ENCODE assay signal across 25 cellular contexts in genomic region chrX:39592776-39593175, GRCh38.
DNase-seq lines count a peak whose midpoint lies in the region; TF ChIP-seq lines count a peak whose summit lies in the region.
"Had no signal": no experiment of that assay in that cellular context is flagged by ENCODE, and none has a peak within 500 bp of the region (broad histone marks: within the 10 kb centered on the region; RNA-seq: fewer than 3 reads in every experiment).

No MANE protein-coding gene starts in this region.

- H3K4me3 ChIP-seq in mammary epithelial cell (replicated peaks in 1 of 3; ENCODE audit: insufficient read depth in 1 of 3, low read depth in 2 of 3, low read length in 3 of 3) (no peak overlapping the region), dorsolateral prefrontal cortex (no peak overlapping the region)
- H3K4me3 ChIP-seq: colonic mucosa, esophagus muscularis mucosa, suprapubic skin, uterus had no signal

- intact Hi-C loops in mammary epithelial cell (cut with micrococcal nuclease) (no loop called here), dorsolateral prefrontal cortex (cut with DNase I) (no loop called here)

- H3K36me3 ChIP-seq in mammary epithelial cell (ENCODE audit: insufficient read depth, low read length): no peaks in the 10 kb centered on the region
- H3K36me3 ChIP-seq: colonic mucosa, esophagus muscularis mucosa, suprapubic skin, uterus had no signal

- H3K27me3 ChIP-seq in mammary epithelial cell (ENCODE audit: insufficient read depth, low read length) (no peaks in the 10 kb centered on the region), dorsolateral prefrontal cortex (peaks cover 0 to 72% (median 17%) of the 10 kb centered on the region in 45 donors)
- H3K27me3 ChIP-seq: colonic mucosa, esophagus muscularis mucosa, suprapubic skin, uterus had no signal

- DNase-seq in AG08395 (ENCODE audit: low spot score) (peak; percentile 47), GM03348 (ENCODE audit: low spot score) (peak; percentile 19), mammary epithelial cell (peak; percentile 31), glomerular visceral epithelial cell (ENCODE audit: extremely low spot score) (peak; percentile 16), COLO829 (ENCODE audit: low spot score) (no peak), dorsolateral prefrontal cortex (no peak), midbrain (lab: John Stamatoyannopoulos, UW) (no peak), hippocampal formation (lab: John Stamatoyannopoulos, UW) (no peak)
- DNase-seq: activated CD4-positive, alpha-beta T cell treated with anti-CD3 and anti-CD28 coated beads, Interleukin-2, amount 50 U/mL, for 4 hours; activated naive CD8-positive, alpha-beta T cell treated with anti-CD3 and anti-CD28 coated beads, Interleukin-2, amount 10 ng/mL, durations not matched to agents 7 days and 5 days; C1 segment of cervical spinal cord; Calu3; colonic mucosa; glutamatergic neuron; Kasumi-1; mesendoderm; naive thymus-derived CD4-positive, alpha-beta T cell; NCI-H1092; NCI-H187 treated with DMSO at 0.1 percent for 48 hours; nucleus accumbens; retina; stimulated activated CD4-positive, alpha-beta T cell treated with anti-CD3 and anti-CD28 coated beads, Interleukin-2, amount 100 ng/mL, for 48 hours; uterus had no signal

- H3K9ac ChIP-seq in mammary epithelial cell (ENCODE audit: insufficient read depth, low read length): no peak overlapping the region

- H3K79me2 ChIP-seq in mammary epithelial cell (ENCODE audit: insufficient read depth, low read length): no peaks in the 10 kb centered on the region

- H3K4me2 ChIP-seq in mammary epithelial cell (ENCODE audit: insufficient read depth, low read depth, low read length): no peak overlapping the region

- CTCF ChIA-PET in mammary epithelial cell (lab: Charles Lee; ENCODE audit: low non-redundant PET): no interaction called here

- BruUV-seq in mammary epithelial cell (replicated peaks; lab: Mats Ljungman, UMichigan): no TSS peak

- H3K27ac ChIP-seq in mammary epithelial cell (ENCODE audit: insufficient read depth, low read depth, low read length): no peak overlapping the region
- H3K27ac ChIP-seq in dorsolateral prefrontal cortex: no peak overlapping the region
- H3K27ac ChIP-seq: colonic mucosa, esophagus muscularis mucosa, suprapubic skin, uterus had no signal

- in situ Hi-C loops in mammary epithelial cell (cut with MboI; ENCODE audit: low sequenced_read_pairs in 2 of 2): no loop called here

- no peaks in the 10 kb centered on the region for H3K4me1 ChIP-seq in mammary epithelial cell (ENCODE audit: insufficient read depth, low read length)
- H3K4me1 ChIP-seq: colonic mucosa, esophagus muscularis mucosa, suprapubic skin, uterus had no signal

- H4K20me1 ChIP-seq in mammary epithelial cell (ENCODE audit: insufficient read depth, low read length): no peaks in the 10 kb centered on the region

- no peaks in the 10 kb centered on the region for H3K9me3 ChIP-seq in mammary epithelial cell (replicated peaks; ENCODE audit: insufficient read depth, low read length)
- H3K9me3 ChIP-seq: colonic mucosa, esophagus muscularis mucosa, suprapubic skin, uterus had no signal

- dilution Hi-C loops in mammary epithelial cell (cut with HindIII; ENCODE audit: low sequenced_read_pairs): no loop called here

- no peak overlapping the region for H2AFZ ChIP-seq in mammary epithelial cell (ENCODE audit: low read depth, low read length)

- no peak for TF ChIP-seq CTCF in mammary epithelial cell (conservative IDR thresholded peaks at IDR 0.05 in 1 of 2, IDR thresholded peaks at IDR 0.05 in 1 of 2; ENCODE audit: extremely low read depth in 1 of 2, insufficient read depth in 1 of 2, low read depth in 1 of 2, low read length in 2 of 2)
- no peak for TF ChIP-seq CTCF in dorsolateral prefrontal cortex (IDR thresholded peaks at IDR 0.05 in 54 of 56, conservative IDR thresholded peaks at IDR 0.05 in 2 of 56; ENCODE audit: low read depth in 1 of 56, partially characterized antibody in 56 of 56)

Comparison
In these comparisons a context has a peak if more than half of its experiments do, and no peak if none do; other contexts are left out.
1. DNase-seq: peak in AG08395 (single experiment), GM03348 (single experiment), mammary epithelial cell (single experiment) and glomerular visceral epithelial cell (single experiment); none in COLO829 (single experiment), dorsolateral prefrontal cortex (0 of 10), midbrain (single experiment) and hippocampal formation (0 of 2).